17 cellular contexts compared by ENCODE assay signal in genomic region chr14:101894365-101895113, GRCh38.
DNase-seq lines count a peak whose midpoint lies in the region; ATAC-seq, FAIRE-seq and TF ChIP-seq lines count a peak whose summit lies in the region.
"Had no signal": no experiment of that assay in that cellular context is flagged by ENCODE, and none has a peak within 500 bp of the region (broad histone marks: within the 10 kb centered on the region; RNA-seq: fewer than 3 reads in every experiment).

No MANE protein-coding gene starts in this region.

- H3K9me3 ChIP-seq in transverse colon (no peaks in the 10 kb centered on the region), psoas muscle (no peaks in the 10 kb centered on the region)

- peak; percentile 62 for FAIRE-seq in colon (lab: Jason Lieb, UNC)
- FAIRE-seq: GM12878, GM18507 had no signal

- WGBS in transverse colon (ENCODE audit: low coverage in 1 of 2), 2 donors, result 45 to 67% methylated on average over 9 to 12 of the region's 12 CpGs
- WGBS in psoas muscle, 3 donors, result 90 to 93% (median 91%) methylated on average over 12 of the region's 12 CpGs

- TF ChIP-seq CTCF in nephron progenitor cell (IDR thresholded peaks at IDR 0.05) (no peak), transverse colon (IDR thresholded peaks at IDR 0.05) (no peak), psoas muscle (IDR thresholded peaks at IDR 0.05) (no peak)

- H3K4me1 ChIP-seq in transverse colon, result peaks cover 0 to 16% (median 10%) of the 10 kb centered on the region in 4 donors
- H3K4me1 ChIP-seq in psoas muscle, result no peaks in the 10 kb centered on the region

- intact Hi-C loops in transverse colon (cut with DNase I; ENCODE audit: low total_unique reads), result no loop called here
- intact Hi-C loops in psoas muscle (cut with DNase I), result no loop called here

- TF ChIP-seq POLR2A in transverse colon (IDR thresholded peaks at IDR 0.05), result no peak

- in situ Hi-C loops in transverse colon (cut with MboI; ENCODE audit: low pct_ligation_motif_present in 1 of 4, low pct_unique_long_range_greater_than_20kb in 1 of 4, low sequenced_read_pairs in 3 of 4), result no loop called here

- H3K27me3 Mint-ChIP-seq in nephron progenitor cell (ENCODE audit: low read depth, poor library complexity), result no peaks in the 10 kb centered on the region
- H3K27me3 Mint-ChIP-seq: CD4-positive, alpha-beta T cell; IgD-negative memory B cell had no signal

- H3K27ac ChIP-seq in transverse colon (peak overlapping the region in 2 of 4 donors; percentile 4 to 24), psoas muscle (no peak overlapping the region)

- no peak overlapping the region for H3K4me3 Mint-ChIP-seq in nephron progenitor cell
- H3K4me3 Mint-ChIP-seq: CD4-positive, alpha-beta T cell; IgD-negative memory B cell had no signal

- H3K9me3 Mint-ChIP-seq in nephron progenitor cell, result no peaks in the 10 kb centered on the region
- H3K9me3 Mint-ChIP-seq: CD4-positive, alpha-beta T cell; IgD-negative memory B cell had no signal

- ATAC-seq in psoas muscle (no peak), GM19324 (IDR thresholded peaks at IDR 0.05; ENCODE audit: low FRiP score, unreplicated experiment) (no peak)
- ATAC-seq: GM12878 had no signal

- H3K36me3 ChIP-seq in transverse colon (peaks cover 0 to 41% (median 16%) of the 10 kb centered on the region in 4 donors), psoas muscle (ENCODE audit: insufficient read depth in 1 of 2, low read depth in 1 of 2) (peaks cover 0 to 97% of the 10 kb centered on the region in 2 donors)

- peak overlapping the region; percentile 69 for H3K27ac Mint-ChIP-seq in nephron progenitor cell
- H3K27ac Mint-ChIP-seq: IgD-negative memory B cell had no signal

- no peak for TF ChIP-seq EP300 in transverse colon (IDR thresholded peaks at IDR 0.05; ENCODE audit: low read depth)

- H3K4me1 Mint-ChIP-seq in nephron progenitor cell, result no peaks in the 10 kb centered on the region

- DNase-seq in NCI-H69 (lab: John Stamatoyannopoulos, UW), result peak; percentile 8
- no peak for DNase-seq in nephron progenitor cell
- peak; percentile 5 for DNase-seq in transverse colon
- no peak for DNase-seq in psoas muscle
- no peak for DNase-seq in stimulated activated naive CD4-positive, alpha-beta T cell (lab: John Stamatoyannopoulos, UW)
- DNase-seq: ACHN; C1 segment of cervical spinal cord; Calu3; CD4-positive, alpha-beta T cell; DMS 273 treated with DMSO at 0.1 percent for 48 hours; HCEC 1CT; KG1 had no signal

- no peak overlapping the region for H3K4me3 ChIP-seq in transverse colon
- no peak overlapping the region for H3K4me3 ChIP-seq in psoas muscle
- H3K4me3 ChIP-seq: GM12878 had no signal

- H3K27me3 ChIP-seq in transverse colon, result no peaks in the 10 kb centered on the region
- no peaks in the 10 kb centered on the region for H3K27me3 ChIP-seq in psoas muscle (ENCODE audit: insufficient read depth in 3 of 3, low read length in 2 of 3)

- H3K36me3 Mint-ChIP-seq in nephron progenitor cell (ENCODE audit: low read depth), result peaks cover 67% of the 10 kb centered on the region
- H3K36me3 Mint-ChIP-seq: IgD-negative memory B cell had no signal

Comparison
In these comparisons a context has a peak if more than half of its experiments do, and no peak if none do; other contexts are left out.
1. DNase-seq: peak in NCI-H69 (single experiment) and transverse colon (single experiment); none in nephron progenitor cell (single experiment), psoas muscle (0 of 2) and stimulated activated naive CD4-positive, alpha-beta T cell (0 of 6).